Comparison of ENCODE assay signal across 1 cellular context in genomic region chr19:413756-414420, GRCh38.
TF ChIP-seq lines count a peak whose summit lies in the region.

No MANE protein-coding gene starts in this region.

TF ChIP-seq in H1, 55 proteins besides CTCF, POLR2A, EP300 and RAD21:
- TF ChIP-seq RBBP5 (IDR thresholded peaks at IDR 0.05; ENCODE audit: borderline replicate concordance, low read depth, low read length) = no peak
- TF ChIP-seq NANOG (IDR thresholded peaks at IDR 0.05; ENCODE audit: insufficient read depth, low read depth, low read length, poor library complexity, severe bottlenecking) = no peak
- TF ChIP-seq KDM1A (IDR thresholded peaks at IDR 0.05; ENCODE audit: borderline replicate concordance, low read length) = no peak
- TF ChIP-seq HDAC6 (IDR thresholded peaks at IDR 0.05; ENCODE audit: low read depth, low read length) = no peak
- no peak for TF ChIP-seq GTF2F1 (IDR thresholded peaks at IDR 0.05; ENCODE audit: borderline replicate concordance, low read depth, low read length)
- TF ChIP-seq USF2 (IDR thresholded peaks at IDR 0.05; ENCODE audit: low read length) = no peak
- no peak for TF ChIP-seq BRCA1 (IDR thresholded peaks at IDR 0.05; ENCODE audit: low read depth, low read length)
- no peak for TF ChIP-seq CEBPB (IDR thresholded peaks at IDR 0.05; ENCODE audit: low read depth, low read length)
- TF ChIP-seq BCL11A (IDR thresholded peaks at IDR 0.05; ENCODE audit: low read depth in 2 of 2, low read length in 2 of 2) = no peak
